ENCODE assay signal across 10 cellular contexts in genomic region chr10:104638861-104639594, GRCh38. TPM values are rescaled to one million over a fixed set of nuclear protein-coding genes. Genes with fewer than 3 reads are reported as not detected.
DNase-seq lines count a peak whose midpoint lies in the region; ATAC-seq and TF ChIP-seq lines count a peak whose summit lies in the region.
"Had no signal": no experiment of that assay in that cellular context is flagged by ENCODE, and none has a peak within 500 bp of the region (broad histone marks: within the 10 kb centered on the region; RNA-seq: fewer than 3 reads in every experiment).

No MANE protein-coding gene starts in this region.

- H3K4me1 ChIP-seq in body of pancreas = peaks cover 31% of the 10 kb centered on the region
- peaks cover 0 to 12% of the 10 kb centered on the region in 2 donors for H3K4me1 ChIP-seq in uterus
- H3K4me1 ChIP-seq in CD8-positive, alpha-beta memory T cell (ENCODE audit: insufficient read depth, low read length) = no peaks in the 10 kb centered on the region

- H3K36me3 Mint-ChIP-seq in CD8-positive, alpha-beta memory T cell = peaks cover 0 to 2% (median 0%) of the 10 kb centered on the region in 3 donors

- H3K36me3 ChIP-seq in H7 (replicated peaks; ENCODE audit: control insufficient read depth, insufficient read depth, low read length) = no peaks in the 10 kb centered on the region
- no peaks in the 10 kb centered on the region for H3K36me3 ChIP-seq in body of pancreas (replicated peaks in 1 of 2; ENCODE audit: insufficient read depth in 1 of 2, low read depth in 2 of 2)
- no peaks in the 10 kb centered on the region for H3K36me3 ChIP-seq in uterus
- no peaks in the 10 kb centered on the region for H3K36me3 ChIP-seq in CD8-positive, alpha-beta memory T cell (ENCODE audit: insufficient read depth, low read length)

- no peak overlapping the region for H3K27ac Mint-ChIP-seq in CD8-positive, alpha-beta memory T cell

- intact Hi-C loops in body of pancreas (cut with DNase I) (no loop called here), uterus (cut with DNase I; ENCODE audit: low total_unique reads) (no loop called here)

- WGBS in body of pancreas, 2 donors = 1 to 2% methylated on average over 28 to 42 of the region's 42 CpGs

- peaks cover 0 to 4% (median 2%) of the 10 kb centered on the region in 5 donors for H3K9me3 Mint-ChIP-seq in CD8-positive, alpha-beta memory T cell

- POLR2A ChIA-PET in CD8-positive, alpha-beta memory T cell (lab: Charles Lee) = no interaction called here

- peaks cover 39 to 59% of the 10 kb centered on the region in 2 donors for H3K27me3 Mint-ChIP-seq in CD8-positive, alpha-beta memory T cell

- CTCF ChIA-PET in CD8-positive, alpha-beta memory T cell (lab: Charles Lee) = no interaction called here

- H3K4me3 ChIP-seq in H7 (ENCODE audit: insufficient read depth, low read depth, low read length) = peak overlapping the region; percentile 59
- no peak overlapping the region for H3K4me3 ChIP-seq in body of pancreas
- H3K4me3 ChIP-seq in uterus = no peak overlapping the region
- H3K4me3 ChIP-seq in CD8-positive, alpha-beta memory T cell (ENCODE audit: low read length) = no peak overlapping the region
- H3K4me3 ChIP-seq: mucosa of descending colon had no signal

- H3K27ac ChIP-seq in body of pancreas = no peak overlapping the region
- H3K27ac ChIP-seq in uterus = no peak overlapping the region
- H3K27ac ChIP-seq in CD8-positive, alpha-beta memory T cell (ENCODE audit: low read depth, low read length) = no peak overlapping the region

- H3K27me3 ChIP-seq in H7 (ENCODE audit: control insufficient read depth, insufficient read depth, low read length) = peaks cover 68% of the 10 kb centered on the region
- peaks cover 0 to 6% of the 10 kb centered on the region in 2 donors for H3K27me3 ChIP-seq in body of pancreas
- H3K27me3 ChIP-seq in uterus = peaks cover 0 to 4% of the 10 kb centered on the region in 2 donors
- peaks cover 3% of the 10 kb centered on the region for H3K27me3 ChIP-seq in CD8-positive, alpha-beta memory T cell (ENCODE audit: insufficient read depth, low read length, poor library complexity, severe bottlenecking)

- in situ Hi-C loops in ACHN (cut with HindIII; ENCODE audit: low pct_ligation_motif_present, low pct_unique_long_range_greater_than_20kb, low sequenced_read_pairs) = no loop called here

- TF ChIP-seq POLR2A in body of pancreas (IDR thresholded peaks at IDR 0.05) (no peak), uterus (IDR thresholded peaks at IDR 0.05) (no peak)

- peak in 4 of 7 experiments; percentile 12 to 23 (median 18) for TF ChIP-seq CTCF in body of pancreas (IDR thresholded peaks at IDR 0.05)
- peak in 2 of 4 experiments; percentile 12 to 35 for TF ChIP-seq CTCF in uterus (IDR thresholded peaks at IDR 0.05)

- peaks cover 2 to 11% (median 7%) of the 10 kb centered on the region in 3 donors for H3K4me1 Mint-ChIP-seq in CD8-positive, alpha-beta memory T cell

- H3K4me3 Mint-ChIP-seq in CD8-positive, alpha-beta memory T cell = no peak overlapping the region

- no peak for ATAC-seq in body of pancreas
- ATAC-seq in left lobe of liver = peak; percentile 59
- ATAC-seq: mucosa of descending colon had no signal

- DNase-seq in ACHN = peak; percentile 55
- peak; percentile 93 for DNase-seq in H7
- DNase-seq in body of pancreas = peak in 1 of 4 donors; percentile 12
- DNase-seq in left lobe of liver (ENCODE audit: low spot score) = no peak
- no peak for DNase-seq in uterus
- no peak for DNase-seq in NCI-H146 treated with DMSO at 0.1 percent for 48 hours (lab: John Stamatoyannopoulos, UW; ENCODE audit: unreplicated experiment)
- no peak for DNase-seq in NCI-H2196 (lab: John Stamatoyannopoulos, UW; ENCODE audit: unreplicated experiment)
- DNase-seq in CD8-positive, alpha-beta memory T cell = no peak

- H3K9me3 ChIP-seq in body of pancreas (no peaks in the 10 kb centered on the region), uterus (no peaks in the 10 kb centered on the region)
- no peaks in the 10 kb centered on the region for H3K9me3 ChIP-seq in CD8-positive, alpha-beta memory T cell (ENCODE audit: low read length)
- H3K9me3 ChIP-seq: mucosa of descending colon had no signal

RNA-seq across cellular contexts. Expression of gene SORCS3, which starts 2.1 kb away (rescaled TPM):
- total RNA-seq in H7 (2014; rRNA removed; shearing (Covaris generic)) = 0.03 and 0.15 TPM in 2 replicates
- total RNA-seq in body of pancreas (not detected), left lobe of liver (not detected), uterus (1 to 10 TPM in 1 of 4 donors, under 1 TPM in 1, not detected in 2; 0.77 to 2.4 TPM)
- not detected for total RNA-seq in CD8-positive, alpha-beta memory T cell
- polyA plus RNA-seq in CD8-positive, alpha-beta memory T cell = not detected
- total RNA-seq: Daoy had no signal

Comparison
In these comparisons a context has a peak if more than half of its experiments do, and no peak if none do; other contexts are left out.
1. DNase-seq: peak in ACHN (single experiment) and H7 (single experiment); none in left lobe of liver (single experiment), uterus (0 of 2), NCI-H146 treated with DMSO at 0.1 percent for 48 hours (single experiment), NCI-H2196 (single experiment) and CD8-positive, alpha-beta memory T cell (0 of 5).